In genomic region chr1:57276916-57277315, GRCh38 we compare ENCODE assay signal across 19 cellular contexts.
"Had no signal": no experiment of that assay in that cellular context is flagged by ENCODE, and none has a peak within 500 bp of the region (broad histone marks: within the 10 kb centered on the region; RNA-seq: fewer than 3 reads in every experiment).

No MANE protein-coding gene starts in this region.

- DNase-seq: dermis blood vessel endothelial cell; dorsolateral prefrontal cortex; effector CD4-positive, alpha-beta T cell; effector memory CD4-positive, alpha-beta T cell; heart left ventricle; hippocampal formation; left cardiac atrium; left ventricle myocardium inferior; lower lobe of right lung; mesenchymal stem cell; midbrain had no signal

- H3K4me1 ChIP-seq: esophagus muscularis mucosa, gastroesophageal sphincter, heart left ventricle, left ventricle myocardium inferior, lower lobe of right lung had no signal

- ATAC-seq: foreskin keratinocyte, gastroesophageal sphincter, heart left ventricle, left cardiac atrium, lower lobe of right lung had no signal

- FAIRE-seq: colon, endothelial cell of umbilical vein, frontal cortex, islet of Langerhans had no signal

- H3K4me3 ChIP-seq: coronary artery, dorsolateral prefrontal cortex, esophagus muscularis mucosa, gastroesophageal sphincter, heart left ventricle, left ventricle myocardium inferior, lower lobe of right lung had no signal

- H3K27ac ChIP-seq: coronary artery, dorsolateral prefrontal cortex, esophagus muscularis mucosa, foreskin keratinocyte, gastroesophageal sphincter, heart left ventricle, left ventricle myocardium inferior, lower lobe of right lung had no signal

- H3K27me3 ChIP-seq: dorsolateral prefrontal cortex, esophagus muscularis mucosa, foreskin keratinocyte, gastroesophageal sphincter, heart left ventricle had no signal

- H3K9me3 ChIP-seq: esophagus muscularis mucosa, gastroesophageal sphincter, heart left ventricle, left ventricle myocardium inferior, lower lobe of right lung had no signal

- H3K36me3 ChIP-seq: esophagus muscularis mucosa, gastroesophageal sphincter, heart left ventricle, left ventricle myocardium inferior, lower lobe of right lung had no signal
